12 cellular contexts compared by ENCODE assay signal in the genomic region with DNA sequence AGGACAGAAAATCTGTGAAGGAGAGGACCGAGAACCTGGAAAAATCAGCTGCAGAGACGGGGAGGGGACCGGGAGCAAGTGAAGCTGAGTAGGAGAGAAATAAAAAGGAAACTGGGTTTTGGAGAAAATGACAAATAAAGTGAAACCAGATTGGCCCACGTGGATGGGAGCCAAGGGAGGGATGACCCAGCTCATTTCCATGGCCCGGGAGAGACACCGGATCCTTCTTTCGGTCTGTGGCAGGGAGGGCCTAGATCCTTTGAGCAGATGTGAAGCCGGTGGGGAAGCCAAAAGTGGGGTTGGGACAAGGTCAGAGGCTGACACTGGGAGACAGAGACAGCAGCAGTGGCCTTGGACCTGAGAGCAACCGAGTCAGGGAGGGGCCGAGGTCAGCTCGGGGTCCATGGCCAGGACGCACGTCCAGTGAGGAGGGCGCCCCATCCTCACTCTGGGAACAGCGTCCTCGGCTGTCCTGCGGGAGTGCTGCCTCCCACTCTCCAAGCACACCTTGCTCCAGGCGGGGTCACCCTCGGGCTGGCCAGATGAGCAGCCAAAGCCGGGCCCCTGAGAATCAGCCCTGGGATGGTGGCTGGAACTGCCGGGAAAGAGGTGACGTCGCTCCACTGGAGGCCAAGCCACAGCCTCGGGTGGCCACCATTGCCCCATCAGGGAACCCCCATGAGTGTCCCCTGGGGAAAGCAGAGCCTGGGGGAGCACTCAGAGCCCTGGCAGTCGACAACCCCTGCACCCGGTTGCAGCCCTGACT. TPM values are rescaled to one million over a fixed set of nuclear protein-coding genes. Genes with fewer than 3 reads are reported as not detected.
DNase-seq lines count a peak whose midpoint lies in the region; ATAC-seq, FAIRE-seq and TF ChIP-seq lines count a peak whose summit lies in the region.
"Had no signal": no experiment of that assay in that cellular context is flagged by ENCODE, and none has a peak within 500 bp of the region (broad histone marks: within the 10 kb centered on the region; RNA-seq: fewer than 3 reads in every experiment).

No MANE protein-coding gene starts in this region.

- peak overlapping the region; percentile 72 for H3K27ac ChIP-seq in left ventricle myocardium inferior (replicated peaks)
- peak overlapping the region; percentile 67 to 78 for H3K27ac ChIP-seq in prostate gland

- WGBS in prostate gland: 65% methylated on average over 26 of the region's 26 CpGs

- DNase-seq in AG10803 (ENCODE audit: low read depth) (peak; percentile 82), left ventricle myocardium inferior (peak; percentile 65), prostate gland (ENCODE audit: low spot score) (no peak), RCC 7860 (ENCODE audit: low spot score) (no peak), cortex of kidney (lab: John Stamatoyannopoulos, UW) (no peak)
- DNase-seq in activated CD4-positive, CD25-positive, alpha-beta regulatory T cell treated with anti-CD3 and anti-CD28 coated beads, Interleukin-2, amount 50 U/mL, for 72 hours: no peak
- no peak for DNase-seq in stimulated activated CD4-positive, alpha-beta T cell treated with anti-CD3 and anti-CD28 coated beads, Interleukin-15, amount 100 ng/mL, for 24 hours
- DNase-seq: Calu3, KBM-7, naive B cell, NCI-H69 had no signal

- peak overlapping the region; percentile 56 for H3K4me3 ChIP-seq in AG10803 (ENCODE audit: low read length)
- H3K4me3 ChIP-seq in left ventricle myocardium inferior: peak overlapping the region; percentile 43
- H3K4me3 ChIP-seq in prostate gland: no peak overlapping the region

- H3K27me3 ChIP-seq in left ventricle myocardium inferior (ENCODE audit: low read depth) (no peaks in the 10 kb centered on the region), prostate gland (replicated peaks; ENCODE audit: insufficient read depth) (no peaks in the 10 kb centered on the region)

- TF ChIP-seq CTCF in AG10803 (conservative IDR thresholded peaks at IDR 0.05; ENCODE audit: low read length): no peak
- no peak for TF ChIP-seq CTCF in left ventricle myocardium inferior (IDR thresholded peaks at IDR 0.05; ENCODE audit: borderline replicate concordance)
- no peak for TF ChIP-seq CTCF in prostate gland (IDR thresholded peaks at IDR 0.05)

- intact Hi-C loops in left ventricle myocardium inferior (cut with micrococcal nuclease): no loop called here
- intact Hi-C loops in prostate gland (cut with DNase I): no loop called here

- H3K36me3 ChIP-seq in left ventricle myocardium inferior (peaks cover 60% of the 10 kb centered on the region), prostate gland (peaks cover 0 to 4% of the 10 kb centered on the region in 2 donors)

- TF ChIP-seq POLR2A in prostate gland (IDR thresholded peaks at IDR 0.05): no peak

- peak; percentile 83 for ATAC-seq in SK-N-SH treated with all-trans-retinoic acid at 6 μM for 48 hours

- no peaks in the 10 kb centered on the region for H3K9me3 ChIP-seq in left ventricle myocardium inferior (replicated peaks)
- H3K9me3 ChIP-seq in prostate gland: no peaks in the 10 kb centered on the region

- H3K4me1 ChIP-seq in left ventricle myocardium inferior: peaks cover 16% of the 10 kb centered on the region
- no peaks in the 10 kb centered on the region for H3K4me1 ChIP-seq in prostate gland (replicated peaks)

- no peak for FAIRE-seq in RCC 7860 (lab: Jason Lieb, UNC)

TF ChIP-seq in SK-N-SH treated with all-trans-retinoic acid at 6 μM for 48 hours, 23 proteins besides CTCF, POLR2A, EP300 and RAD21:
- TF ChIP-seq, protein P1, sequence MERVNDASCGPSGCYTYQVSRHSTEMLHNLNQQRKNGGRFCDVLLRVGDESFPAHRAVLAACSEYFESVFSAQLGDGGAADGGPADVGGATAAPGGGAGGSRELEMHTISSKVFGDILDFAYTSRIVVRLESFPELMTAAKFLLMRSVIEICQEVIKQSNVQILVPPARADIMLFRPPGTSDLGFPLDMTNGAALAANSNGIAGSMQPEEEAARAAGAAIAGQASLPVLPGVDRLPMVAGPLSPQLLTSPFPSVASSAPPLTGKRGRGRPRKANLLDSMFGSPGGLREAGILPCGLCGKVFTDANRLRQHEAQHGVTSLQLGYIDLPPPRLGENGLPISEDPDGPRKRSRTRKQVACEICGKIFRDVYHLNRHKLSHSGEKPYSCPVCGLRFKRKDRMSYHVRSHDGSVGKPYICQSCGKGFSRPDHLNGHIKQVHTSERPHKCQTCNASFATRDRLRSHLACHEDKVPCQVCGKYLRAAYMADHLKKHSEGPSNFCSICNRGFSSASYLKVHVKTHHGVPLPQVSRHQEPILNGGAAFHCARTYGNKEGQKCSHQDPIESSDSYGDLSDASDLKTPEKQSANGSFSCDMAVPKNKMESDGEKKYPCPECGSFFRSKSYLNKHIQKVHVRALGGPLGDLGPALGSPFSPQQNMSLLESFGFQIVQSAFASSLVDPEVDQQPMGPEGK (CRISPR knock-in tag; IDR thresholded peaks at IDR 0.05; ENCODE audit: borderline replicate concordance): no peak
- TF ChIP-seq, protein P2, sequence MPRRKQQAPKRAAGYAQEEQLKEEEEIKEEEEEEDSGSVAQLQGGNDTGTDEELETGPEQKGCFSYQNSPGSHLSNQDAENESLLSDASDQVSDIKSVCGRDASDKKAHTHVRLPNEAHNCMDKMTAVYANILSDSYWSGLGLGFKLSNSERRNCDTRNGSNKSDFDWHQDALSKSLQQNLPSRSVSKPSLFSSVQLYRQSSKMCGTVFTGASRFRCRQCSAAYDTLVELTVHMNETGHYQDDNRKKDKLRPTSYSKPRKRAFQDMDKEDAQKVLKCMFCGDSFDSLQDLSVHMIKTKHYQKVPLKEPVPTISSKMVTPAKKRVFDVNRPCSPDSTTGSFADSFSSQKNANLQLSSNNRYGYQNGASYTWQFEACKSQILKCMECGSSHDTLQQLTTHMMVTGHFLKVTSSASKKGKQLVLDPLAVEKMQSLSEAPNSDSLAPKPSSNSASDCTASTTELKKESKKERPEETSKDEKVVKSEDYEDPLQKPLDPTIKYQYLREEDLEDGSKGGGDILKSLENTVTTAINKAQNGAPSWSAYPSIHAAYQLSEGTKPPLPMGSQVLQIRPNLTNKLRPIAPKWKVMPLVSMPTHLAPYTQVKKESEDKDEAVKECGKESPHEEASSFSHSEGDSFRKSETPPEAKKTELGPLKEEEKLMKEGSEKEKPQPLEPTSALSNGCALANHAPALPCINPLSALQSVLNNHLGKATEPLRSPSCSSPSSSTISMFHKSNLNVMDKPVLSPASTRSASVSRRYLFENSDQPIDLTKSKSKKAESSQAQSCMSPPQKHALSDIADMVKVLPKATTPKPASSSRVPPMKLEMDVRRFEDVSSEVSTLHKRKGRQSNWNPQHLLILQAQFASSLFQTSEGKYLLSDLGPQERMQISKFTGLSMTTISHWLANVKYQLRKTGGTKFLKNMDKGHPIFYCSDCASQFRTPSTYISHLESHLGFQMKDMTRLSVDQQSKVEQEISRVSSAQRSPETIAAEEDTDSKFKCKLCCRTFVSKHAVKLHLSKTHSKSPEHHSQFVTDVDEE (CRISPR knock-in tag; IDR thresholded peaks at IDR 0.05): no peak

RNA-seq across cellular contexts. Expression of a gene that starts 50.8 kb away (rescaled TPM):
- total RNA-seq in left ventricle myocardium inferior (6.8 TPM), prostate gland (10 to 100 TPM; 24.5 to 31.9 TPM)

Comparison
In these comparisons a context has a peak if more than half of its experiments do, and no peak if none do; other contexts are left out.
1. DNase-seq: peak in AG10803 (single experiment) and left ventricle myocardium inferior (single experiment); none in prostate gland (single experiment), activated CD4-positive, CD25-positive, alpha-beta regulatory T cell treated with anti-CD3 and anti-CD28 coated beads, Interleukin-2, amount 50 U/mL, for 72 hours (single experiment), RCC 7860 (single experiment), cortex of kidney (single experiment) and stimulated activated CD4-positive, alpha-beta T cell treated with anti-CD3 and anti-CD28 coated beads, Interleukin-15, amount 100 ng/mL, for 24 hours (single experiment).
2. H3K4me3 ChIP-seq: peak in AG10803 (single experiment) and left ventricle myocardium inferior (single experiment); none in prostate gland (0 of 2).